8 cellular contexts compared by ENCODE assay signal in genomic region chr9:121266906-121267650, GRCh38. TPM values are rescaled to one million over a fixed set of nuclear protein-coding genes. Genes with fewer than 3 reads are reported as not detected.
DNase-seq lines count a peak whose midpoint lies in the region; ATAC-seq, FAIRE-seq and TF ChIP-seq lines count a peak whose summit lies in the region.

No MANE protein-coding gene starts in this region.

- H3K36me3 ChIP-seq in ascending aorta (no peaks in the 10 kb centered on the region), adrenal gland (replicated peaks in 1 of 2) (no peaks in the 10 kb centered on the region)

- H3K9me3 Mint-ChIP-seq in IgD-negative memory B cell, result no peaks in the 10 kb centered on the region
- no peaks in the 10 kb centered on the region for H3K9me3 Mint-ChIP-seq in stimulated activated memory B cell treated with anti-CD40 and anti-IgM and Interleukin-4, amounts not matched to agents 10 μg/mL and 1 μg/mL and 100 μg/mL, for 72 hours

- no peaks in the 10 kb centered on the region for H3K9me3 ChIP-seq in ascending aorta
- H3K9me3 ChIP-seq in iPS-18c (ENCODE audit: control insufficient read depth, insufficient read depth, low read length), result no peaks in the 10 kb centered on the region
- H3K9me3 ChIP-seq in adrenal gland (replicated peaks in 1 of 3), result no peaks in the 10 kb centered on the region

- H3K4me1 ChIP-seq in ascending aorta (peaks cover 15 to 28% of the 10 kb centered on the region in 2 donors), adrenal gland (replicated peaks in 1 of 2) (peaks cover 15 to 33% of the 10 kb centered on the region in 2 donors)

- no peaks in the 10 kb centered on the region for H3K27me3 Mint-ChIP-seq in IgD-negative memory B cell
- H3K27me3 Mint-ChIP-seq in stimulated activated memory B cell treated with anti-CD40 and anti-IgM and Interleukin-4, amounts not matched to agents 10 μg/mL and 1 μg/mL and 100 μg/mL, for 72 hours, result no peaks in the 10 kb centered on the region

- H3K27ac ChIP-seq in ascending aorta, result peak overlapping the region; percentile 76 to 99
- H3K27ac ChIP-seq in adrenal gland, result peak overlapping the region in 2 of 5 donors; percentile 66 to 89

- WGBS in adrenal gland, 4 donors, result 84 to 90% (median 87%) methylated on average over 18 of the region's 18 CpGs

- peak overlapping the region; percentile 90 to 99 for H3K4me3 ChIP-seq in ascending aorta
- peak overlapping the region; percentile 55 for H3K4me3 ChIP-seq in iPS-18c (ENCODE audit: insufficient read depth, low read depth, low read length)
- H3K4me3 ChIP-seq in adrenal gland, result peak overlapping the region in 2 of 4 donors; percentile 76 to 93

- no peak for TF ChIP-seq POLR2A in adrenal gland (IDR thresholded peaks at IDR 0.05)

- no peak overlapping the region for H3K27ac Mint-ChIP-seq in IgD-negative memory B cell
- H3K27ac Mint-ChIP-seq in stimulated activated memory B cell treated with anti-CD40 and anti-IgM and Interleukin-4, amounts not matched to agents 10 μg/mL and 1 μg/mL and 100 μg/mL, for 72 hours, result peak overlapping the region; percentile 84

- H3K4me1 Mint-ChIP-seq in IgD-negative memory B cell, result peaks cover 15 to 28% (median 16%) of the 10 kb centered on the region in 3 donors
- H3K4me1 Mint-ChIP-seq in stimulated activated memory B cell treated with anti-CD40 and anti-IgM and Interleukin-4, amounts not matched to agents 10 μg/mL and 1 μg/mL and 100 μg/mL, for 72 hours, result peaks cover 36% of the 10 kb centered on the region

- H3K4me3 Mint-ChIP-seq in IgD-negative memory B cell, result peak overlapping the region; percentile 85 to 93 (median 90)
- H3K4me3 Mint-ChIP-seq in stimulated activated memory B cell treated with anti-CD40 and anti-IgM and Interleukin-4, amounts not matched to agents 10 μg/mL and 1 μg/mL and 100 μg/mL, for 72 hours, result no peak overlapping the region

- DNase-seq in ascending aorta (ENCODE audit: low spot score in 2 of 2) (no peak), HTR-8/SVneo (ENCODE audit: insufficient read length, low spot score) (no peak), adrenal gland (no peak)

- H3K27me3 ChIP-seq in ascending aorta (no peaks in the 10 kb centered on the region), adrenal gland (no peaks in the 10 kb centered on the region)

- H3K36me3 Mint-ChIP-seq in IgD-negative memory B cell, result no peaks in the 10 kb centered on the region
- H3K36me3 Mint-ChIP-seq in stimulated activated memory B cell treated with anti-CD40 and anti-IgM and Interleukin-4, amounts not matched to agents 10 μg/mL and 1 μg/mL and 100 μg/mL, for 72 hours, result peaks cover 5% of the 10 kb centered on the region

- TF ChIP-seq CTCF in ascending aorta (IDR thresholded peaks at IDR 0.05), result no peak
- no peak for TF ChIP-seq CTCF in adrenal gland (IDR thresholded peaks at IDR 0.05)

- no peak for FAIRE-seq in HTR-8/SVneo (lab: Jason Lieb, UNC)

- ATAC-seq in stimulated activated memory B cell treated with anti-CD40 and anti-IgM and Interleukin-4, amounts not matched to agents 10 μg/mL and 1 μg/mL and 100 μg/mL, for 72 hours, result no peak
- ATAC-seq in HG03280 (IDR thresholded peaks at IDR 0.05; ENCODE audit: unreplicated experiment), result no peak
- no peak for ATAC-seq in HG02870 (IDR thresholded peaks at IDR 0.05; ENCODE audit: unreplicated experiment)

- intact Hi-C loops in ascending aorta (cut with DNase I), result no loop called here
- intact Hi-C loops in adrenal gland (cut with DNase I), result no loop called here

RNA-seq across cellular contexts. Expression of gene GSN, which starts 0.9 kb away (rescaled TPM):
- 69.4 TPM for polyA plus RNA-seq in IgD-negative memory B cell
- total RNA-seq in ascending aorta, result 3,012 TPM
- 100 to 1,000 TPM; 152 to 735 (median 374) TPM for total RNA-seq in adrenal gland
- 100 to 1,000 TPM in 2 of 3 donors, 10 to 100 TPM in 1; 78.5 to 432 (median 180) TPM for polyA plus RNA-seq in adrenal gland
